30 cellular contexts compared by ENCODE assay signal in the genomic region with DNA sequence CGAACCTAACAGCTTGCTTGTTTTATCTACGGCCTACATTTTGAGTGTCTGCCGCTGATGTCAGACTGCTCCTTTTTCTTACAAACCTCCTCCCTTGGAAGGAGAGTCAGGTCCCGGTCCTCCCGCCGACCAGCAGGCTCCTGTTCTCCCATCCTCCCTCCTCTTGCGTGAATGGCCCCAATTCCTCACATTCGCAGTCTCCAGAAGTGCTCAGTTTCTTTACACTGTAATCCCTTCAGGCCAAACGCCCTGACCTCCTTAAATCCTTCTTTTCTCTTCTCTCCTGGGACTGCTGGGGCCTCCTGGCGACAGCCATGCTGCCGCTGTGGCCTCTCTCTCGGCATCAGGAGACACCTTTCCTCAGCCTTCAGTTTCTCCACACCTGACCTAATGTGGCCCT.
"Had no signal": no experiment of that assay in that cellular context is flagged by ENCODE, and none has a peak within 500 bp of the region (broad histone marks: within the 10 kb centered on the region; RNA-seq: fewer than 3 reads in every experiment).

No MANE protein-coding gene starts in this region.

- H3K27me3 Mint-ChIP-seq: activated CD4-positive, alpha-beta T cell treated with anti-CD3 and anti-CD28 coated beads, Interleukin-2, amount 10 ng/mL, durations not matched to agents 7 days and 5 days; stimulated activated memory B cell treated with anti-CD40 and anti-IgM and Interleukin-4, amounts not matched to agents 10 μg/mL and 1 μg/mL and 100 μg/mL, for 72 hours had no signal

- H3K9me3 Mint-ChIP-seq: activated CD4-positive, alpha-beta T cell treated with anti-CD3 and anti-CD28 coated beads, Interleukin-2, amount 10 ng/mL, durations not matched to agents 7 days and 5 days; activated CD8-positive, alpha-beta T cell treated with anti-CD3 and anti-CD28 coated beads for 36 hours; activated naive CD8-positive, alpha-beta T cell treated with anti-CD3 and anti-CD28 coated beads, Interleukin-2, amount 50 U/mL, for 24 hours; activated T-cell treated with anti-CD3 and anti-CD28 coated beads, Interleukin-2, amount 50 U/mL, for 4 hours; activated T-helper 17 cell treated with anti-CD3 and anti-CD28 coated beads, Interleukin-2, amount 50 U/mL, for 72 hours; nephron; stimulated activated memory B cell treated with anti-CD40 and anti-IgM and Interleukin-4, amounts not matched to agents 10 μg/mL and 1 μg/mL and 100 μg/mL, for 72 hours; T-helper 1 cell treated with Interleukin-12 subunit alpha and Interleukin-12 subunit beta and Interleukin-4 antibody, amounts not matched to agents 30 μg/mL and 1 μg/mL, for 36 hours had no signal

- H3K4me1 Mint-ChIP-seq: activated CD4-positive, alpha-beta T cell treated with anti-CD3 and anti-CD28 coated beads, Interleukin-2, amount 10 ng/mL, durations not matched to agents 7 days and 5 days; activated naive CD8-positive, alpha-beta T cell treated with anti-CD3 and anti-CD28 coated beads, Interleukin-2, amount 50 U/mL, for 24 hours; activated T-helper 17 cell treated with anti-CD3 and anti-CD28 coated beads, Interleukin-2, amount 50 U/mL, for 72 hours; stimulated activated memory B cell treated with anti-CD40 and anti-IgM and Interleukin-4, amounts not matched to agents 10 μg/mL and 1 μg/mL and 100 μg/mL, for 72 hours had no signal

- H3K9me3 ChIP-seq: breast epithelium, gastrocnemius medialis, left ventricle myocardium inferior, psoas muscle, right atrium auricular region, suprapubic skin had no signal

- H3K36me3 ChIP-seq: breast epithelium, gastrocnemius medialis, right atrium auricular region, suprapubic skin had no signal

- H3K27ac Mint-ChIP-seq: activated CD4-positive, alpha-beta T cell treated with anti-CD3 and anti-CD28 coated beads, Interleukin-2, amount 10 ng/mL, durations not matched to agents 7 days and 5 days; activated CD8-positive, alpha-beta T cell treated with anti-CD3 and anti-CD28 coated beads for 36 hours; activated naive CD8-positive, alpha-beta T cell treated with anti-CD3 and anti-CD28 coated beads, Interleukin-2, amount 50 U/mL, for 24 hours; activated T-helper 17 cell treated with anti-CD3 and anti-CD28 coated beads, Interleukin-2, amount 50 U/mL, for 72 hours; nephron; stimulated activated memory B cell treated with anti-CD40 and anti-IgM and Interleukin-4, amounts not matched to agents 10 μg/mL and 1 μg/mL and 100 μg/mL, for 72 hours; T-helper 1 cell treated with Interleukin-12 subunit alpha and Interleukin-12 subunit beta and Interleukin-4 antibody, amounts not matched to agents 30 μg/mL and 1 μg/mL, for 36 hours had no signal

- H3K27ac ChIP-seq: breast epithelium, gastrocnemius medialis, parathyroid adenoma, psoas muscle, right atrium auricular region, suprapubic skin, VCaP had no signal

- H3K4me1 ChIP-seq: breast epithelium, psoas muscle had no signal

- H3K4me3 ChIP-seq: breast epithelium, gastrocnemius medialis, left ventricle myocardium inferior, psoas muscle, right atrium auricular region, smooth muscle cell, suprapubic skin had no signal

- ATAC-seq: activated CD4-positive, CD25-positive, alpha-beta regulatory T cell treated with anti-CD3 and anti-CD28 coated beads, Interleukin-2, amount 50 U/mL, for 24 hours; activated CD8-positive, alpha-beta T cell treated with anti-CD3 and anti-CD28 coated beads for 36 hours; activated naive CD8-positive, alpha-beta T cell treated with anti-CD3 and anti-CD28 coated beads, Interleukin-2, amount 50 U/mL, for 24 hours; activated T-cell treated with anti-CD3 and anti-CD28 coated beads, Interleukin-2, amount 50 U/mL, for 4 hours; activated T-helper 17 cell treated with anti-CD3 and anti-CD28 coated beads, Interleukin-2, amount 50 U/mL, for 72 hours; gastrocnemius medialis; psoas muscle; stimulated activated memory B cell treated with anti-CD40 and anti-IgM and Interleukin-4, amounts not matched to agents 10 μg/mL and 1 μg/mL and 100 μg/mL, for 72 hours had no signal

- H3K36me3 Mint-ChIP-seq: stimulated activated memory B cell treated with anti-CD40 and anti-IgM and Interleukin-4, amounts not matched to agents 10 μg/mL and 1 μg/mL and 100 μg/mL, for 72 hours had no signal

- H3K4me3 Mint-ChIP-seq: activated CD4-positive, alpha-beta T cell treated with anti-CD3 and anti-CD28 coated beads, Interleukin-2, amount 10 ng/mL, durations not matched to agents 7 days and 5 days; activated CD8-positive, alpha-beta T cell treated with anti-CD3 and anti-CD28 coated beads for 36 hours; activated naive CD8-positive, alpha-beta T cell treated with anti-CD3 and anti-CD28 coated beads, Interleukin-2, amount 50 U/mL, for 24 hours; activated T-cell treated with anti-CD3 and anti-CD28 coated beads, Interleukin-2, amount 50 U/mL, for 4 hours; activated T-helper 17 cell treated with anti-CD3 and anti-CD28 coated beads, Interleukin-2, amount 50 U/mL, for 72 hours; nephron; stimulated activated memory B cell treated with anti-CD40 and anti-IgM and Interleukin-4, amounts not matched to agents 10 μg/mL and 1 μg/mL and 100 μg/mL, for 72 hours; T-helper 1 cell treated with Interleukin-12 subunit alpha and Interleukin-12 subunit beta and Interleukin-4 antibody, amounts not matched to agents 30 μg/mL and 1 μg/mL, for 36 hours had no signal

- DNase-seq: activated CD4-positive, alpha-beta T cell treated with anti-CD3 and anti-CD28 coated beads, Interleukin-2, amount 10 ng/mL, durations not matched to agents 7 days and 5 days; activated CD8-positive, alpha-beta T cell treated with anti-CD3 and anti-CD28 coated beads for 36 hours; activated gamma-delta T cell treated with Interleukin-2 at 50 U/mL for 16 hours; activated naive CD4-positive, alpha-beta T cell treated with anti-CD3 and anti-CD28 coated beads, Interleukin-2, amount 50 U/mL, for 16 hours; activated naive CD8-positive, alpha-beta T cell treated with anti-CD3 and anti-CD28 coated beads, Interleukin-2, amount 50 U/mL, for 24 hours; activated T-cell treated with anti-CD3 and anti-CD28 coated beads, Interleukin-2, amount 50 U/mL, for 4 hours; central memory CD4-positive, alpha-beta T cell; effector memory CD4-positive, alpha-beta T cell; erythroblast; gastrocnemius medialis; glutamatergic neuron; left ventricle myocardium inferior; occipital lobe; psoas muscle; stimulated activated CD4-positive, alpha-beta T cell treated with anti-CD3 and anti-CD28 coated beads, Interleukin-1b, Interleukin-23, amount 100 ng/mL, for 48 hours; stimulated activated CD4-positive, alpha-beta T cell treated with anti-CD3 and anti-CD28 coated beads, Interleukin-4, amount 100 ng/mL, for 4 hours; stimulated activated CD8-positive, alpha-beta memory T cell treated with anti-CD3 and anti-CD28 coated beads, Interleukin-4, amount 100 ng/mL, for 48 hours; T-helper 9 cell; trophoblast cell had no signal

- H3K27me3 ChIP-seq: breast epithelium, gastrocnemius medialis, right atrium auricular region, suprapubic skin had no signal
